ENCODE assay signal across 1 cellular context in genomic region chr1:145957443-145958319, GRCh38.
TF ChIP-seq lines count a peak whose summit lies in the region.

Gene LIX1L, minus strand, starts transcription at chr1:145958017. Its CDS starts 90 bp downstream, at chr1:145957927.

TF ChIP-seq in HepG2, 621 proteins besides CTCF, POLR2A, EP300 and RAD21 (continued from another document and continues in another):
- no peak for TF ChIP-seq ZHX1 (CRISPR knock-in tag; IDR thresholded peaks at IDR 0.05; ENCODE audit: low read depth)
- no peak for TF ChIP-seq ZNF224 (CRISPR knock-in tag; IDR thresholded peaks at IDR 0.05)
- TF ChIP-seq ZNF343 (CRISPR knock-in tag; IDR thresholded peaks at IDR 0.05), result no peak
- no peak for TF ChIP-seq ZBTB26 (CRISPR knock-in tag; IDR thresholded peaks at IDR 0.05; ENCODE audit: borderline replicate concordance)
- TF ChIP-seq KLF13 (CRISPR knock-in tag; IDR thresholded peaks at IDR 0.05), result no peak
- no peak for TF ChIP-seq SUZ12 (IDR thresholded peaks at IDR 0.05; ENCODE audit: low read depth, low read length)
- TF ChIP-seq ZNF713 (CRISPR knock-in tag; IDR thresholded peaks at IDR 0.05), result no peak
- TF ChIP-seq ZNF7 (CRISPR knock-in tag; IDR thresholded peaks at IDR 0.05), result no peak
- 0 out of 2 replicates have a peak, but pooled peaks have one; percentile 16 for TF ChIP-seq ZNF124 (CRISPR knock-in tag; IDR thresholded peaks at IDR 0.05)
- no peak for TF ChIP-seq SIN3B (IDR thresholded peaks at IDR 0.05; ENCODE audit: low read length)
- TF ChIP-seq AKAP8 (CRISPR knock-in tag; IDR thresholded peaks at IDR 0.05), result no peak
- TF ChIP-seq ZBTB37 (CRISPR knock-in tag; IDR thresholded peaks at IDR 0.05), result no peak
- TF ChIP-seq ZMAT3 (CRISPR knock-in tag; conservative IDR thresholded peaks at IDR 0.05), result no peak; the same call in 1 of the 2 replicates
- peak; percentile 79 for TF ChIP-seq RBFOX2 (IDR thresholded peaks at IDR 0.05; ENCODE audit: low read depth, low read length)
- TF ChIP-seq ZNF816 (CRISPR knock-in tag; IDR thresholded peaks at IDR 0.05; ENCODE audit: borderline replicate concordance), result no peak
- peak; percentile 73; the same call in 1 of the 2 replicates for TF ChIP-seq SRY (CRISPR knock-in tag; IDR thresholded peaks at IDR 0.05)
- no peak for TF ChIP-seq THRA (CRISPR knock-in tag; IDR thresholded peaks at IDR 0.05; ENCODE audit: borderline replicate concordance)
- peak; percentile 60 for TF ChIP-seq PATZ1 (CRISPR knock-in tag; IDR thresholded peaks at IDR 0.05)
- TF ChIP-seq NBN (conservative IDR thresholded peaks at IDR 0.05), result no peak
- TF ChIP-seq IRF2 (CRISPR knock-in tag; IDR thresholded peaks at IDR 0.05), result 0 out of 2 replicates have a peak, but pooled peaks have one; percentile 12
- TF ChIP-seq ZNF136 (CRISPR knock-in tag; IDR thresholded peaks at IDR 0.05; ENCODE audit: low read depth), result no peak
- TF ChIP-seq ZNF121 (CRISPR knock-in tag; IDR thresholded peaks at IDR 0.05), result no peak
- no peak for TF ChIP-seq ZNF597 (CRISPR knock-in tag; IDR thresholded peaks at IDR 0.05)
- TF ChIP-seq NCOA2 (CRISPR knock-in tag; IDR thresholded peaks at IDR 0.05), result no peak
- no peak for TF ChIP-seq CSRNP2 (CRISPR knock-in tag; conservative IDR thresholded peaks at IDR 0.05; ENCODE audit: low read depth)
- TF ChIP-seq ZNF670 (CRISPR knock-in tag; IDR thresholded peaks at IDR 0.05; ENCODE audit: borderline replicate concordance), result no peak
- TF ChIP-seq PBX2 (CRISPR knock-in tag; IDR thresholded peaks at IDR 0.05), result peak; percentile 94
- no peak for TF ChIP-seq THAP9 (CRISPR knock-in tag; IDR thresholded peaks at IDR 0.05; ENCODE audit: borderline replicate concordance)
- TF ChIP-seq HNRNPLL (IDR thresholded peaks at IDR 0.05; ENCODE audit: low read depth, low read length, poor library complexity, severe bottlenecking), result peak; percentile 98
- no peak for TF ChIP-seq CAMTA2 (CRISPR knock-in tag; IDR thresholded peaks at IDR 0.05; ENCODE audit: borderline replicate concordance)
- no peak for TF ChIP-seq TFDP1 (CRISPR knock-in tag; IDR thresholded peaks at IDR 0.05; ENCODE audit: borderline replicate concordance)
- TF ChIP-seq RAD51 (IDR thresholded peaks at IDR 0.05; ENCODE audit: borderline replicate concordance), result no peak
- TF ChIP-seq ZNF232 (CRISPR knock-in tag; IDR thresholded peaks at IDR 0.05; ENCODE audit: borderline replicate concordance), result peak; percentile 44; the same call in 1 of the 2 replicates
- TF ChIP-seq ZNF549 (CRISPR knock-in tag; IDR thresholded peaks at IDR 0.05), result no peak
- TF ChIP-seq HMGA1 (CRISPR knock-in tag; conservative IDR thresholded peaks at IDR 0.05), result no peak
- TF ChIP-seq ZNF484 (CRISPR knock-in tag; IDR thresholded peaks at IDR 0.05; ENCODE audit: borderline replicate concordance, low read depth), result no peak
- no peak for TF ChIP-seq CENPT (CRISPR knock-in tag; IDR thresholded peaks at IDR 0.05; ENCODE audit: low read depth)
- 0 out of 4 replicates have a peak, but pooled peaks of 1 of the 2 experiments have one; percentile 17 for TF ChIP-seq ATF4 (CRISPR knock-in tag; IDR thresholded peaks at IDR 0.05)
- TF ChIP-seq ZNF383 (CRISPR knock-in tag; IDR thresholded peaks at IDR 0.05; ENCODE audit: borderline replicate concordance), result no peak
- no peak for TF ChIP-seq GLMP (CRISPR knock-in tag; IDR thresholded peaks at IDR 0.05; ENCODE audit: borderline replicate concordance)
- TF ChIP-seq ZNF550 (CRISPR knock-in tag; IDR thresholded peaks at IDR 0.05; ENCODE audit: borderline replicate concordance), result no peak
- TF ChIP-seq TAF1 (CRISPR knock-in tag; IDR thresholded peaks at IDR 0.05), result peak; percentile 62; the same call in 1 of the 2 replicates
- no peak for TF ChIP-seq ZKSCAN5 (CRISPR knock-in tag; IDR thresholded peaks at IDR 0.05)
- no peak for TF ChIP-seq SMC3 (IDR thresholded peaks at IDR 0.05; ENCODE audit: low read length)
